21 cellular contexts compared by ENCODE assay signal in the genomic region with DNA sequence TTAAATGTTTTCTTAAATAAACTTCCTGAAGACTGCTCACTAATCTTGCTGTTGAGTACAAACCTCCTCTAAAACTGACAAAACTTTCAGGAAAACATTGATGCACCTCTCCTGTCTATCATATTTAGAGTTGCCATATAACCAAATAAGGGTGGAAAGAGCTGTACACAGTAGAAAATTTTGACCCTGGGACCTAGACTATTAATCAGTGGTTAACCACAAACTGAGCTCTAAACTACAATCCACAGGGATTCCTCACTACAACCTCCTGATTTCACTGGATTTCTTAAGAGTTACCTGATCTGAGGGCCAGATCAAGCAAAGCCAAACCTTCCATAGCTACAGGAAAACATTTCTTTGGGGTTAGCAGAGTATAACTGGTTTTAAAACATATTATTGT. TPM values are rescaled to one million over a fixed set of nuclear protein-coding genes. Genes with fewer than 3 reads are reported as not detected.
DNase-seq lines count a peak whose midpoint lies in the region; ATAC-seq, FAIRE-seq and TF ChIP-seq lines count a peak whose summit lies in the region.
"Had no signal": no experiment of that assay in that cellular context is flagged by ENCODE, and none has a peak within 500 bp of the region (broad histone marks: within the 10 kb centered on the region; RNA-seq: fewer than 3 reads in every experiment).

No MANE protein-coding gene starts in this region.

- intact Hi-C loops in CD14-positive monocyte (cut with micrococcal nuclease) = no loop called here
- intact Hi-C loops in CD8-positive, alpha-beta T cell (cut with DNase I, micrococcal nuclease) = no loop called here

- H3K36me3 ChIP-seq in bronchial epithelial cell (ENCODE audit: control insufficient read depth, insufficient read depth, low read length) = no peaks in the 10 kb centered on the region
- H3K36me3 ChIP-seq in CD8-positive, alpha-beta T cell (ENCODE audit: insufficient read depth, low read length) = no peaks in the 10 kb centered on the region
- H3K36me3 ChIP-seq: adrenal gland had no signal

- no peak for TF ChIP-seq CTCF in bronchial epithelial cell (IDR thresholded peaks at IDR 0.05; ENCODE audit: insufficient read depth, low read length, severe bottlenecking)
- no peak for TF ChIP-seq CTCF in CD14-positive monocyte (IDR thresholded peaks at IDR 0.05)
- TF ChIP-seq CTCF in CD8-positive, alpha-beta T cell (IDR thresholded peaks at IDR 0.05) = no peak

- POLR2A ChIA-PET in CD8-positive, alpha-beta T cell (lab: Charles Lee) = no interaction called here

- in situ Hi-C loops in Caki2 (cut with HindIII; ENCODE audit: low pct_unique_long_range_greater_than_20kb, low sequenced_read_pairs) = no loop called here

- no peak overlapping the region for H3K4me3 Mint-ChIP-seq in CD14-positive monocyte
- no peak overlapping the region for H3K4me3 Mint-ChIP-seq in CD8-positive, alpha-beta T cell
- H3K4me3 Mint-ChIP-seq: stimulated activated effector memory CD8-positive, alpha-beta T cell treated with anti-CD3 and anti-CD28 coated beads, Interleukin-12 subunit alpha, Interleukin-12 subunit beta, amount 100 ng/mL, for 72 hours had no signal

- ATAC-seq in CD8-positive, alpha-beta T cell = no peak
- ATAC-seq: stimulated activated effector memory CD8-positive, alpha-beta T cell treated with anti-CD3 and anti-CD28 coated beads, Interleukin-12 subunit alpha, Interleukin-12 subunit beta, amount 100 ng/mL, for 72 hours had no signal

- no peaks in the 10 kb centered on the region for H3K27me3 ChIP-seq in bronchial epithelial cell (ENCODE audit: control insufficient read depth, insufficient read depth, low read length)
- H3K27me3 ChIP-seq in CD8-positive, alpha-beta T cell (ENCODE audit: insufficient read depth, low read length) = no peaks in the 10 kb centered on the region
- H3K27me3 ChIP-seq: adrenal gland, upper lobe of left lung had no signal

- no peaks in the 10 kb centered on the region for H3K36me3 Mint-ChIP-seq in CD14-positive monocyte
- no peaks in the 10 kb centered on the region for H3K36me3 Mint-ChIP-seq in CD8-positive, alpha-beta T cell
- H3K36me3 Mint-ChIP-seq: stimulated activated effector memory CD8-positive, alpha-beta T cell treated with anti-CD3 and anti-CD28 coated beads, Interleukin-12 subunit alpha, Interleukin-12 subunit beta, amount 100 ng/mL, for 72 hours had no signal

- no peaks in the 10 kb centered on the region for H3K4me1 Mint-ChIP-seq in CD14-positive monocyte
- H3K4me1 Mint-ChIP-seq in CD8-positive, alpha-beta T cell (ENCODE audit: low read depth) = no peaks in the 10 kb centered on the region

- H3K4me3 ChIP-seq in bronchial epithelial cell (ENCODE audit: low read depth, low read length) = no peak overlapping the region
- no peak overlapping the region for H3K4me3 ChIP-seq in CD8-positive, alpha-beta T cell (ENCODE audit: low read depth, low read length)
- H3K4me3 ChIP-seq: adrenal gland, SK-N-MC, skin epidermis, upper lobe of left lung had no signal

- FAIRE-seq in bronchial epithelial cell (lab: Jason Lieb, UNC) = no peak

- H3K27ac Mint-ChIP-seq in CD14-positive monocyte = no peak overlapping the region
- no peak overlapping the region for H3K27ac Mint-ChIP-seq in CD8-positive, alpha-beta T cell
- H3K27ac Mint-ChIP-seq: stimulated activated effector memory CD8-positive, alpha-beta T cell treated with anti-CD3 and anti-CD28 coated beads, Interleukin-12 subunit alpha, Interleukin-12 subunit beta, amount 100 ng/mL, for 72 hours had no signal

- H3K27me3 Mint-ChIP-seq in CD14-positive monocyte (ENCODE audit: low read depth in 3 of 3) = peaks cover 0 to 2% (median 0%) of the 10 kb centered on the region in 3 donors
- peaks cover 5% of the 10 kb centered on the region for H3K27me3 Mint-ChIP-seq in CD8-positive, alpha-beta T cell (ENCODE audit: low read depth)

- DNase-seq in Caki2 (ENCODE audit: low read depth) (peak; percentile 73), M059J (ENCODE audit: low read depth) (peak; percentile 95), bronchial epithelial cell (ENCODE audit: low read depth) (peak; percentile 44), left kidney (ENCODE audit: low read depth, low spot score) (peak; percentile 30), CD14-positive monocyte (ENCODE audit: low spot score) (no peak), NCI-H510A treated with DMSO at 0.1 percent for 48 hours (lab: John Stamatoyannopoulos, UW) (no peak), islet precursor cell (no peak)
- DNase-seq in CD8-positive, alpha-beta T cell = no peak
- DNase-seq: activated CD4-positive, alpha-beta T cell treated with anti-CD3 and anti-CD28 coated beads, Interleukin-2, amount 50 U/mL, for 48 hours; activated T-cell treated with anti-CD3 and anti-CD28 coated beads, Interleukin-2, amount 50 U/mL, for 48 hours; adrenal gland; dermis blood vessel endothelial cell; DMS79; NCI-H1417 treated with DMSO at 0.1 percent for 48 hours; NCI-H345; nucleus accumbens; upper lobe of left lung had no signal

- CTCF ChIA-PET in CD8-positive, alpha-beta T cell (lab: Charles Lee) = no interaction called here

- H3K9me3 ChIP-seq in CD8-positive, alpha-beta T cell (ENCODE audit: low read length) = no peaks in the 10 kb centered on the region

- H3K27ac ChIP-seq in CD8-positive, alpha-beta T cell (ENCODE audit: low read depth, low read length) = no peak overlapping the region
- H3K27ac ChIP-seq: adrenal gland, SK-N-MC, skin epidermis, upper lobe of left lung had no signal

- H3K4me1 ChIP-seq in CD8-positive, alpha-beta T cell (ENCODE audit: insufficient read depth, low read length) = no peaks in the 10 kb centered on the region
- H3K4me1 ChIP-seq: adrenal gland, upper lobe of left lung had no signal

- H3K9me3 Mint-ChIP-seq in CD14-positive monocyte = peaks cover 12 to 35% (median 24%) of the 10 kb centered on the region in 7 donors
- H3K9me3 Mint-ChIP-seq in CD8-positive, alpha-beta T cell = peaks cover 7% of the 10 kb centered on the region

RNA-seq across cellular contexts. Expression of gene WNT16, which starts 39.9 kb away (rescaled TPM):
- total RNA-seq in Caki2 (2014; rRNA removed; shearing (Covaris generic); ENCODE audit: low replicate concordance) = not detected in 2 replicates
- total RNA-seq in M059J (2014; rRNA removed; shearing (Covaris generic)) = 0.17 TPM in 1 of 2 replicates, not detected in the other
- not detected in 2 replicates for total RNA-seq in bronchial epithelial cell
- polyA plus RNA-seq in CD14-positive monocyte = not detected
- not detected for total RNA-seq in CD8-positive, alpha-beta T cell
- total RNA-seq: dermis blood vessel endothelial cell, mesenteric fat pad, upper lobe of left lung had no signal

Comparison
In these comparisons a context has a peak if more than half of its experiments do, and no peak if none do; other contexts are left out.
1. DNase-seq: peak in Caki2 (single experiment), M059J (single experiment), bronchial epithelial cell (single experiment) and left kidney (single experiment); none in CD14-positive monocyte (single experiment), CD8-positive, alpha-beta T cell (0 of 7), NCI-H510A treated with DMSO at 0.1 percent for 48 hours (single experiment) and islet precursor cell (single experiment).